1 cellular context compared by ENCODE assay signal in genomic region chr3:44206862-44207652, GRCh38.
A peak's percentile ranks its signal among the peaks of the same experiment; 100 is the strongest.
TF ChIP-seq lines count a peak whose summit lies in the region.

No MANE protein-coding gene starts in this region.

TF ChIP-seq in K562, 482 proteins besides CTCF, POLR2A, EP300 and RAD21 (continued from another document):
- TF ChIP-seq ZNF512 (tag; IDR thresholded peaks at IDR 0.05) (no peak), SFPQ (IDR thresholded peaks at IDR 0.05; ENCODE audit: low read depth, low read length) (no peak), ZEB2 (IDR thresholded peaks at IDR 0.05) (no peak), FOXK2 (conservative IDR thresholded peaks at IDR 0.05 in 1 of 2, IDR thresholded peaks at IDR 0.05 in 1 of 2; ENCODE audit: low read depth in 2 of 2) (no peak), MLLT1 (IDR thresholded peaks at IDR 0.05) (no peak), ASH1L (IDR thresholded peaks at IDR 0.05; ENCODE audit: borderline replicate concordance, low read depth, partially characterized antibody) (no peak), ZNF589 (CRISPR knock-in tag; IDR thresholded peaks at IDR 0.05; ENCODE audit: low read depth) (no peak), OTX1 (CRISPR knock-in tag; IDR thresholded peaks at IDR 0.05) (no peak), U2AF1 (optimal IDR thresholded peaks at IDR 0.05; ENCODE audit: low read depth, low read length) (no peak), ARID3A (IDR thresholded peaks at IDR 0.05; ENCODE audit: borderline replicate concordance, low read depth, low read length) (no peak), MYBL2 (IDR thresholded peaks at IDR 0.05; ENCODE audit: low read depth) (no peak), MYBL2 (CRISPR knock-in tag; IDR thresholded peaks at IDR 0.05; ENCODE audit: borderline replicate concordance) (no peak), MXI1 (IDR thresholded peaks at IDR 0.05; ENCODE audit: low read depth, low read length) (no peak), DIDO1 (tag; IDR thresholded peaks at IDR 0.05; ENCODE audit: low read depth) (no peak), MTA3 (IDR thresholded peaks at IDR 0.05; ENCODE audit: borderline replicate concordance) (no peak), POLR2H (tag; IDR thresholded peaks at IDR 0.05; ENCODE audit: low read depth) (no peak), ZNF3 (CRISPR knock-in tag; IDR thresholded peaks at IDR 0.05) (no peak), NFE2 (IDR thresholded peaks at IDR 0.05; ENCODE audit: low read depth) (no peak), BHLHE40 (IDR thresholded peaks at IDR 0.05; ENCODE audit: low read length) (0 out of 2 replicates have a peak, but pooled peaks have one; percentile 21), ELF2 (CRISPR knock-in tag; IDR thresholded peaks at IDR 0.05) (no peak), RBBP5 (IDR thresholded peaks at IDR 0.05; ENCODE audit: borderline replicate concordance, insufficient read depth, low read length, poor library complexity, severe bottlenecking) (no peak), ZNF354B (CRISPR knock-in tag; IDR thresholded peaks at IDR 0.05) (no peak), MBD2 (IDR thresholded peaks at IDR 0.05; ENCODE audit: borderline replicate concordance, low read depth) (no peak), ZNF217 (CRISPR knock-in tag; IDR thresholded peaks at IDR 0.05) (no peak), NFYB (IDR thresholded peaks at IDR 0.05; ENCODE audit: extremely low read depth, insufficient read length) (no peak), ERF (CRISPR knock-in tag; IDR thresholded peaks at IDR 0.05) (no peak), CBFA2T3 (IDR thresholded peaks at IDR 0.05) (peak; percentile 73), FOXJ3 (CRISPR knock-in tag; IDR thresholded peaks at IDR 0.05) (no peak), E2F5 (CRISPR knock-in tag; IDR thresholded peaks at IDR 0.05) (no peak), FIP1L1 (IDR thresholded peaks at IDR 0.05; ENCODE audit: low read depth, low read length, poor library complexity, severe bottlenecking) (no peak), CEBPG (CRISPR knock-in tag; IDR thresholded peaks at IDR 0.05) (no peak), CEBPG (tag; conservative IDR thresholded peaks at IDR 0.05 in 1 of 2, IDR thresholded peaks at IDR 0.05 in 1 of 2) (no peak), EHMT2 (IDR thresholded peaks at IDR 0.05) (no peak)
